In the genomic region with DNA sequence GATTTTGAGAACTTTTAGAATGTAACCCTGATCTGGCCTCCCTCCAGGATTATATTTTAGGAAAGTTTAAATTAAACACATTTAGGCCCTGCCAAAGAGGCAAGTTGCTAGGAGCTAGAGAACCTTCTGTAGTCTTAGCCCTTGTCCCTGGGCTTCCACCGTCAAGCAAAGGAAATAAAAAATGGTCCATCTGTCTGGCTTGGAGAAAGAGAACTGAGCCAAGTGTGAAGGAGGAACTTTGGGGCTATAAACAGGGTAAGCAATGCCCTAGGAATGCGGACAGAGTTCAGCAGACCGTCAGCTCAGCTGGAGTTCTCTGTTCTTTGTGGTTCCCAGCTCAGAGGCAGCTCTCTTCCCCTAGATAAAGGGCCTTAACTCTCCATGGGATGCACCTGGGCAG, we compare ENCODE assay signal across 1 cellular context.
TF ChIP-seq lines count a peak whose summit lies in the region.

No MANE protein-coding gene starts in this region.

TF ChIP-seq in HEK293T, 16 proteins besides CTCF, POLR2A, EP300 and RAD21:
- TF ChIP-seq BHLHE40 (IDR thresholded peaks at IDR 0.05; ENCODE audit: borderline replicate concordance) = no peak
- no peak for TF ChIP-seq SUZ12 (IDR thresholded peaks at IDR 0.05)
- TF ChIP-seq FOXM1 (IDR thresholded peaks at IDR 0.05; ENCODE audit: borderline replicate concordance) = no peak
- TF ChIP-seq L3MBTL2 (conservative IDR thresholded peaks at IDR 0.05) = no peak
- no peak for TF ChIP-seq TARDBP (IDR thresholded peaks at IDR 0.05)
- TF ChIP-seq FOXA1 (IDR thresholded peaks at IDR 0.05) = no peak
- TF ChIP-seq ZNF384 (IDR thresholded peaks at IDR 0.05) = no peak
- TF ChIP-seq FOXK2 (IDR thresholded peaks at IDR 0.05) = no peak
- TF ChIP-seq CTBP1 (IDR thresholded peaks at IDR 0.05; ENCODE audit: borderline replicate concordance) = no peak
- TF ChIP-seq HDGF (IDR thresholded peaks at IDR 0.05; ENCODE audit: borderline replicate concordance) = no peak
- no peak for TF ChIP-seq LEF1 (IDR thresholded peaks at IDR 0.05; ENCODE audit: borderline replicate concordance)
- no peak for TF ChIP-seq NFRKB (IDR thresholded peaks at IDR 0.05)
- no peak for TF ChIP-seq ARNT (IDR thresholded peaks at IDR 0.05)
- no peak for TF ChIP-seq ELF4 (IDR thresholded peaks at IDR 0.05)
- no peak for TF ChIP-seq SP1 (IDR thresholded peaks at IDR 0.05)
- TF ChIP-seq, protein P1, sequence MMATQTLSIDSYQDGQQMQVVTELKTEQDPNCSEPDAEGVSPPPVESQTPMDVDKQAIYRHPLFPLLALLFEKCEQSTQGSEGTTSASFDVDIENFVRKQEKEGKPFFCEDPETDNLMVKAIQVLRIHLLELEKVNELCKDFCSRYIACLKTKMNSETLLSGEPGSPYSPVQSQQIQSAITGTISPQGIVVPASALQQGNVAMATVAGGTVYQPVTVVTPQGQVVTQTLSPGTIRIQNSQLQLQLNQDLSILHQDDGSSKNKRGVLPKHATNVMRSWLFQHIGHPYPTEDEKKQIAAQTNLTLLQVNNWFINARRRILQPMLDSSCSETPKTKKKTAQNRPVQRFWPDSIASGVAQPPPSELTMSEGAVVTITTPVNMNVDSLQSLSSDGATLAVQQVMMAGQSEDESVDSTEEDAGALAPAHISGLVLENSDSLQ (IDR thresholded peaks at IDR 0.05) = no peak
TF ChIP-seq in HEK293T: peak in this region for 0.
